ENCODE assay signal across 26 cellular contexts in genomic region chr5:132274050-132274869, GRCh38. TPM values are rescaled to one million over a fixed set of nuclear protein-coding genes. Genes with fewer than 3 reads are reported as not detected.
A peak's percentile ranks its signal among the peaks of the same experiment; 100 is the strongest.
DNase-seq lines count a peak whose midpoint lies in the region; TF ChIP-seq lines count a peak whose summit lies in the region.
"Had no signal": no experiment of that assay in that cellular context is flagged by ENCODE, and none has a peak within 500 bp of the region (broad histone marks: within the 10 kb centered on the region; RNA-seq: fewer than 3 reads in every experiment).

No MANE protein-coding gene starts in this region.

- H3K9me3 ChIP-seq in colonic mucosa = no peaks in the 10 kb centered on the region
- H3K9me3 ChIP-seq in spleen = no peaks in the 10 kb centered on the region
- H3K9me3 ChIP-seq in GM23248 (ENCODE audit: low read depth) = no peaks in the 10 kb centered on the region
- H3K9me3 ChIP-seq: esophagus squamous epithelium, right atrium auricular region, thoracic aorta had no signal

- H3K4me1 ChIP-seq in colonic mucosa (peaks cover 14% of the 10 kb centered on the region), spleen (peaks cover 0 to 20% (median 8%) of the 10 kb centered on the region in 6 donors), GM23248 (ENCODE audit: insufficient read depth) (peaks cover 4% of the 10 kb centered on the region)
- H3K4me1 ChIP-seq: parathyroid adenoma, right atrium auricular region had no signal

- TF ChIP-seq CTCF in colonic mucosa (IDR thresholded peaks at IDR 0.05) = no peak
- TF ChIP-seq CTCF in spleen (IDR thresholded peaks at IDR 0.05 in 8 of 11, conservative IDR thresholded peaks at IDR 0.05 in 3 of 11) = no peak

- 77 to 92% (median 88%) methylated on average over 12 to 15 of the region's 15 CpGs for WGBS in spleen, 5 donors
- 93 to 94% methylated on average over 15 of the region's 15 CpGs for WGBS in GM23248 (ENCODE audit: low coverage in 1 of 2, low lambda C conversion rate in 2 of 2, missing lambda C conversion rate in 2 of 2), 2 experiments

- peak; percentile 36 for DNase-seq in NCI-H69 (lab: John Stamatoyannopoulos, UW)
- peak; percentile 71 for DNase-seq in colonic mucosa
- DNase-seq in left kidney (ENCODE audit: low read depth, low spot score) = peak; percentile 47
- DNase-seq in spleen = peak; percentile 63
- DNase-seq in mucosa of gallbladder (ENCODE audit: low spot score) = no peak
- no peak for DNase-seq in GM23248
- DNase-seq in foreskin melanocyte = no peak
- DNase-seq: activated CD4-positive, alpha-beta T cell treated with anti-CD3 and anti-CD28 coated beads for 36 hours; activated naive CD4-positive, alpha-beta T cell treated with anti-CD3 and anti-CD28 coated beads for 36 hours; effector memory CD8-positive, alpha-beta T cell; esophagus squamous epithelium; IMR-90; NCI-H1092; NCI-H1930; NCI-H82; SHP77; stimulated activated CD4-positive, alpha-beta T cell treated with anti-CD3 and anti-CD28 coated beads, Interleukin-4, amount 100 ng/mL, for 4 hours; stimulated activated naive CD4-positive, alpha-beta T cell; T-cell had no signal

- TF ChIP-seq POLR2A in spleen (IDR thresholded peaks at IDR 0.05) = no peak

- no peaks in the 10 kb centered on the region for H4K20me1 ChIP-seq in GM23248 (ENCODE audit: insufficient read depth)

- no peaks in the 10 kb centered on the region for H3K9me2 ChIP-seq in GM23248 (ENCODE audit: insufficient read depth)

- intact Hi-C loops in colonic mucosa (cut with DNase I) (loop anchor here (10.0 kb wide), 1 partner anchor 101 kb away; no protein-coding TSS in a partner anchor), spleen (cut with DNase I; ENCODE audit: low total_unique reads) (no loop called here)

- no peak overlapping the region for H3K4me2 ChIP-seq in GM23248 (ENCODE audit: unreplicated experiment)

- H3K27me3 ChIP-seq in colonic mucosa (no peaks in the 10 kb centered on the region), spleen (replicated peaks in 1 of 7) (peaks cover 0 to 15% (median 0%) of the 10 kb centered on the region in 7 donors), GM23248 (replicated peaks; ENCODE audit: insufficient read depth) (no peaks in the 10 kb centered on the region)
- H3K27me3 ChIP-seq: esophagus squamous epithelium, right atrium auricular region had no signal

- H3K79me2 ChIP-seq in GM23248 (ENCODE audit: insufficient read depth) = no peaks in the 10 kb centered on the region
- H3K79me2 ChIP-seq: parathyroid adenoma had no signal

- H3K9ac ChIP-seq in colonic mucosa (ENCODE audit: low read depth in 2 of 2, low read length in 2 of 2) (peak overlapping the region; percentile 8 to 49), GM23248 (no peak overlapping the region)
- H3K9ac ChIP-seq: parathyroid adenoma had no signal

- H3F3A ChIP-seq in GM23248 (ENCODE audit: insufficient read depth) = peaks cover 15% of the 10 kb centered on the region

- no peak overlapping the region for H3K27ac ChIP-seq in colonic mucosa
- no peak overlapping the region for H3K27ac ChIP-seq in spleen
- no peak overlapping the region for H3K27ac ChIP-seq in GM23248
- H3K27ac ChIP-seq: esophagus squamous epithelium, HL-60, parathyroid adenoma, right atrium auricular region, thoracic aorta had no signal

- H3K4me3 ChIP-seq in colonic mucosa (no peak overlapping the region), spleen (no peak overlapping the region), GM23248 (no peak overlapping the region)
- H3K4me3 ChIP-seq: esophagus squamous epithelium, GM12878, right atrium auricular region, thoracic aorta had no signal

- H2AFZ ChIP-seq in GM23248 = no peak overlapping the region
- H2AFZ ChIP-seq: parathyroid adenoma had no signal

- in situ Hi-C loops in GM23248 (cut with MboI) = no loop called here

- H3K36me3 ChIP-seq in colonic mucosa (no peaks in the 10 kb centered on the region), spleen (no peaks in the 10 kb centered on the region), GM23248 (ENCODE audit: low read depth) (peaks cover 16% of the 10 kb centered on the region; the same call in 1 of the 2 replicates)

RNA-seq across cellular contexts. Expression of gene PDLIM4, which starts 16.8 kb away (rescaled TPM):
- total RNA-seq in colonic mucosa (10 to 100 TPM in 1 of 2 donors, 1 to 10 TPM in 1; 2.3 to 14.3 TPM), spleen (10 to 100 TPM in 1 of 7 donors, 1 to 10 TPM in 6; 3.5 to 17.4 (median 9.0) TPM), mucosa of gallbladder (20.7 TPM)
- polyA plus RNA-seq in spleen (10 to 100 TPM in 1 of 3 donors, 1 to 10 TPM in 2; 7.5 to 16.9 (median 9.0) TPM), GM23248 (2016; fragmentation: Nextera tagmentation; extraction: Ambion mirVana) (153 and 156 TPM in 2 replicates)
- 84.4 and 107 TPM in 2 replicates for total RNA-seq in GM23248 (2014; rRNA removed; shearing (Covaris generic))
- total RNA-seq: activated naive CD4-positive, alpha-beta T cell treated with anti-CD3 and anti-CD28 coated beads for 36 hours; T-cell had no signal
- polyA plus RNA-seq: CD14-positive monocyte; naive thymus-derived CD4-positive, alpha-beta T cell had no signal

RNA-seq across cellular contexts. Expression of gene SLC22A4, which starts 19.9 kb away (rescaled TPM):
- total RNA-seq in colonic mucosa = 1 to 10 TPM; 1.3 to 8.3 TPM
- total RNA-seq in spleen = 10 to 100 TPM in 4 of 7 donors, 1 to 10 TPM in 3; 6.3 to 25.1 (median 11.5) TPM
- 1 to 10 TPM in 2 of 3 donors, under 1 TPM in 1; 0.47 to 2.3 (median 1.7) TPM for polyA plus RNA-seq in spleen
- 0.37 TPM for total RNA-seq in mucosa of gallbladder
- total RNA-seq in GM23248 (2014; rRNA removed; shearing (Covaris generic)) = 26.0 and 26.3 TPM in 2 replicates
- 24.0 and 26.1 TPM in 2 replicates for polyA plus RNA-seq in GM23248 (2016; fragmentation: Nextera tagmentation; extraction: Ambion mirVana)
- polyA plus RNA-seq: naive thymus-derived CD4-positive, alpha-beta T cell had no signal

RNA-seq across cellular contexts. Expression of gene P4HA2, which starts 46.6 kb away (rescaled TPM):
- total RNA-seq in colonic mucosa (10 to 100 TPM; 53.7 to 79.6 TPM), spleen (10 to 100 TPM in 6 of 7 donors, 1 to 10 TPM in 1; 8.2 to 38.1 (median 15.6) TPM), mucosa of gallbladder (47.5 TPM)
- polyA plus RNA-seq in spleen (1 to 10 TPM; 2.7 to 4.8 (median 4.1) TPM), GM23248 (2016; fragmentation: Nextera tagmentation; extraction: Ambion mirVana) (353 and 374 TPM in 2 replicates)
- total RNA-seq in GM23248 (2014; rRNA removed; shearing (Covaris generic)) = 337 and 352 TPM in 2 replicates
- polyA plus RNA-seq: naive thymus-derived CD4-positive, alpha-beta T cell had no signal

Comparison
In these comparisons a context has a peak if more than half of its experiments do, and no peak if none do; other contexts are left out.
1. DNase-seq: peak in NCI-H69 (single experiment), colonic mucosa (single experiment), left kidney (single experiment) and spleen (single experiment); none in mucosa of gallbladder (single experiment), GM23248 (single experiment) and foreskin melanocyte (single experiment).